In the genomic region with DNA sequence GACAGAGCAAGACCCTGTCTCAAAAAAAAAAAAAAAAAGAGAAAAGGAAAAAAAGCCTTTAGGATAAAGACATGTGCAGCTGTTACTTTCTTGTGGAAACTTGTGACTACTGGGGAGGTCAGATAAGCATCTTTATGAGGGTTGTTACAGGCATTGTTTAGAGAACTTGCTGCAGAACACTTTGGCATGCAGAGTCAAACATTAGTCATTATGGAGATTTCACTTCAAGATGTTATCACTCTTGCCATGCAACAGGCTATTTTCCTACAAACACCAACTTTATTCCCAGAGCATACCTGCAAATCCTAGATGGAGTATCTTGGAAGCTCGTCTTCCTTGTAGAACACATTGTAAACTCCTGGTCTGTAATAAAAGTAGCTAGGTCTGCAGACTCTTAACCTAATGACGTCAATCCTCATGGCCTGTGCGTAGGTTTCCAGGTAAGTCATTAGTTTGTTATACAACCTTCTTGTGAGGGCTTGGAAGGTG, we compare ENCODE assay signal across 11 cellular contexts. TPM values are rescaled to one million over a fixed set of nuclear protein-coding genes. Genes with fewer than 3 reads are reported as not detected.
DNase-seq lines count a peak whose midpoint lies in the region; ATAC-seq, FAIRE-seq and TF ChIP-seq lines count a peak whose summit lies in the region.
"Had no signal": no experiment of that assay in that cellular context is flagged by ENCODE, and none has a peak within 500 bp of the region (broad histone marks: within the 10 kb centered on the region; RNA-seq: fewer than 3 reads in every experiment).

No MANE protein-coding gene starts in this region.

- TF ChIP-seq CTCF in PC-3 (conservative IDR thresholded peaks at IDR 0.05; ENCODE audit: low read depth, low read length) (no peak), HepG2 (CRISPR knock-in tag; IDR thresholded peaks at IDR 0.05) (no peak)

- H3K4me1 ChIP-seq in PC-3 (ENCODE audit: insufficient read depth, low read length) (peaks cover 23% of the 10 kb centered on the region), HepG2 (ENCODE audit: insufficient read depth, low read length) (0 out of 2 replicates have a peak, but pooled peaks cover 7% of the 10 kb centered on the region)

- WGBS in HepG2 (ENCODE audit: low lambda C conversion rate), result 96% methylated on average over 3 of the region's 3 CpGs

- H3K4me2 ChIP-seq in PC-3 (ENCODE audit: low read length) (peak overlapping the region; percentile 60), HepG2 (ENCODE audit: low read depth, low read length) (no peak overlapping the region)

- H3K36me3 ChIP-seq in PC-3 (ENCODE audit: low read depth, low read length) (no peaks in the 10 kb centered on the region), HepG2 (replicated peaks in 1 of 2; ENCODE audit: control insufficient read depth in 1 of 2, insufficient read depth in 2 of 2, low read length in 2 of 2) (0 out of 5 replicates have a peak, but pooled peaks cover 0 to 1% of the 10 kb centered on the region in 2 experiments)

- no peaks in the 10 kb centered on the region for H3K9me3 ChIP-seq in PC-3 (ENCODE audit: low read length)
- H3K9me3 ChIP-seq in HepG2 (ENCODE audit: low read length), result no peaks in the 10 kb centered on the region

- H3K79me2 ChIP-seq in PC-3 (ENCODE audit: low read length), result no peaks in the 10 kb centered on the region
- H3K79me2 ChIP-seq in HepG2 (ENCODE audit: insufficient read depth, low read length), result no peaks in the 10 kb centered on the region

- no peaks in the 10 kb centered on the region for H3F3A ChIP-seq in PC-3 (ENCODE audit: low read length, unreplicated experiment)

- BruUV-seq in PC-3 (replicated peaks; lab: Mats Ljungman, UMichigan) (no TSS peak), HepG2 (replicated peaks; lab: Mats Ljungman, UMichigan) (no TSS peak)

- DNase-seq in GM04503 (ENCODE audit: low read depth) (peak; percentile 51), PC-3 (peak; percentile 96), fibroblast of gingiva (ENCODE audit: low read depth) (peak; percentile 12), skeletal muscle cell (ENCODE audit: low read depth) (peak; percentile 17), NCI-H510A treated with DMSO at 0.1 percent for 48 hours (lab: John Stamatoyannopoulos, UW) (no peak), cardiac septum (ENCODE audit: low spot score) (no peak), HepG2 (ENCODE audit: low spot score) (no peak)
- DNase-seq: caudate nucleus, hypothalamus, naive B cell had no signal

- ATAC-seq in PC-3 (peak; percentile 92), HepG2 (no peak)

- TF ChIP-seq POLR2A in HepG2 (IDR thresholded peaks at IDR 0.05; ENCODE audit: insufficient read depth in 1 of 2, low read depth in 2 of 2, low read length in 2 of 2), result no peak

- intact Hi-C loops in PC-3 (cut with micrococcal nuclease), result loop anchor here (1.0 kb wide), 4 partner anchors 37 to 92 kb away; partner anchors contain the start of genes SGPP1 and WDR89
- intact Hi-C loops in cardiac septum (cut with DNase I), result no loop called here
- intact Hi-C loops in HepG2 (cut with micrococcal nuclease; ENCODE audit: unreplicated experiment), result no loop called here

- POLR2A ChIA-PET in PC-3 (lab: Charles Lee; ENCODE audit: unreplicated experiment), result interaction anchor here (0.6 to 1.8 kb wide), 2 partner anchors 36 to 847 kb away, joined by 4 to 18 read pairs; partner anchors contain the start of gene WDR89
- POLR2A ChIA-PET in HepG2 (lab: Yijun Ruan, JAX), result interaction anchor here (1.5 kb wide), 1 partner anchor 36 kb away, joined by 3 read pairs; no protein-coding TSS in a partner anchor

- H3K27ac ChIP-seq in PC-3 (ENCODE audit: low read length) (peak overlapping the region; percentile 94), HepG2 (ENCODE audit: extremely low read length, insufficient read depth, low read length) (no peak overlapping the region)

- no peak for TF ChIP-seq RAD21 in HepG2 (CRISPR knock-in tag; IDR thresholded peaks at IDR 0.05)

- no peak for FAIRE-seq in HepG2 (lab: Jason Lieb, UNC)
- FAIRE-seq: GM19239 had no signal

- no peaks in the 10 kb centered on the region for H3K9me2 ChIP-seq in PC-3 (replicated peaks; ENCODE audit: low read length)

- H3K9ac ChIP-seq in PC-3 (ENCODE audit: low read length) (peak overlapping the region; percentile 68), HepG2 (ENCODE audit: insufficient read depth, low read depth, low read length) (no peak overlapping the region)

- H3K4me3 ChIP-seq in PC-3 (ENCODE audit: low read length), result peak overlapping the region; percentile 28
- H3K4me3 ChIP-seq in skeletal muscle cell (ENCODE audit: low read depth, low read length), result no peak overlapping the region
- H3K4me3 ChIP-seq in HepG2 (replicated peaks in 1 of 3; ENCODE audit: insufficient read depth in 1 of 3, low read depth in 2 of 3, low read length in 3 of 3), result no peak overlapping the region

- CTCF ChIA-PET in PC-3 (lab: Charles Lee), result interaction anchor here (0.6 to 1.9 kb wide), 3 partner anchors 36 to 1886 kb away, joined by 3 to 16 read pairs (median 3); partner anchors contain the start of gene WDR89
- CTCF ChIA-PET in HepG2 (lab: Yijun Ruan, JAX; ENCODE audit: low intra/inter-chr PET ratio, low total read pairs), result no interaction called here

- in situ Hi-C loops in HepG2 (cut with HindIII; ENCODE audit: extremely low pct_ligation_motif_present, low pct_unique_long_range_greater_than_20kb), result no loop called here

- H3K27me3 ChIP-seq in PC-3 (ENCODE audit: low read length), result no peaks in the 10 kb centered on the region
- H3K27me3 ChIP-seq in HepG2 (ENCODE audit: control insufficient read depth in 1 of 2, insufficient read depth in 2 of 2, low read length in 2 of 2), result no peaks in the 10 kb centered on the region

- H2AFZ ChIP-seq in PC-3 (ENCODE audit: low read length) (no peak overlapping the region), HepG2 (ENCODE audit: low read length) (no peak overlapping the region)

- TF ChIP-seq EP300 in HepG2 (IDR thresholded peaks at IDR 0.05; ENCODE audit: low read depth in 2 of 2, low read length in 2 of 2), result no peak
- TF ChIP-seq EP300 in HepG2 (CRISPR knock-in tag; IDR thresholded peaks at IDR 0.05; ENCODE audit: borderline replicate concordance), result no peak

- H4K20me1 ChIP-seq in PC-3 (ENCODE audit: low read length) (no peaks in the 10 kb centered on the region), HepG2 (ENCODE audit: insufficient read depth, low read length) (no peaks in the 10 kb centered on the region)

TF ChIP-seq in HepG2, 621 proteins besides CTCF, POLR2A, EP300 and RAD21 (continues in another document):
- no peak for TF ChIP-seq BHLHE40 (IDR thresholded peaks at IDR 0.05; ENCODE audit: low read length)
- TF ChIP-seq ZNF30 (CRISPR knock-in tag; IDR thresholded peaks at IDR 0.05), result no peak

RNA-seq across cellular contexts. Expression of gene WDR89, which starts 36.3 kb away (rescaled TPM):
- total RNA-seq in PC-3 (2014; rRNA removed) (12.1 and 19.0 TPM in 2 replicates), cardiac septum (6.9 TPM), HepG2 (2016; rRNA removed; fragmentation: Illumina TruSeq; extraction: Trizol) (20.1 and 37.0 TPM in 2 replicates)
- 13.0 and 15.7 TPM in 2 replicates for total RNA-seq in HepG2 (2016; cell fraction: cytosol; rRNA removed; fragmentation: Illumina TruSeq; extraction: Trizol; ENCODE audit: low read depth)
- total RNA-seq in HepG2 (2016; cell fraction: insoluble cytoplasmic fraction; rRNA removed; fragmentation: Illumina TruSeq; extraction: Trizol), result 21.8 and 36.8 TPM in 2 replicates
- 14.1 and 17.0 TPM in 2 replicates for total RNA-seq in HepG2 (2016; cell fraction: membrane; rRNA removed; fragmentation: Illumina TruSeq; extraction: Trizol)
- 11.0 and 12.6 TPM in 2 replicates for total RNA-seq in HepG2 (2016; cell fraction: nucleus; rRNA removed; fragmentation: Illumina TruSeq; extraction: Trizol)
- polyA plus RNA-seq in HepG2 (2011; rRNA removed), result 4.2 and 5.2 TPM in 2 replicates
- polyA plus RNA-seq in HepG2 (2011; cell fraction: cytosol; rRNA removed), result 1.5 and 3.3 TPM in 2 replicates
- 1.2 and 2.2 TPM in 2 replicates for polyA plus RNA-seq in HepG2 (2011; cell fraction: nucleus; rRNA removed)
- polyA plus RNA-seq in HepG2 (2012), result 8.8 and 10.4 TPM in 2 replicates
- 0.91 and 0.95 TPM in 2 replicates for polyA plus RNA-seq in HepG2 (2016; cell fraction: cytosol; fragmentation: Illumina TruSeq; extraction: Trizol; ENCODE audit: low read depth)
- polyA plus RNA-seq in HepG2 (2016; cell fraction: insoluble cytoplasmic fraction; fragmentation: Illumina TruSeq; extraction: Trizol; ENCODE audit: low read depth), result 19.5 and 21.1 TPM in 2 replicates
- 3.0 and 3.7 TPM in 2 replicates for polyA plus RNA-seq in HepG2 (2016; cell fraction: membrane; fragmentation: Illumina TruSeq; extraction: Trizol; ENCODE audit: low read depth)
- polyA plus RNA-seq in HepG2 (2016; cell fraction: nucleus; fragmentation: Illumina TruSeq; extraction: Trizol; ENCODE audit: insufficient read depth, low read depth), result 11.3 and 13.0 TPM in 2 replicates
- polyA minus RNA-seq in HepG2 (2011; rRNA and poly(A)+ RNA removed; ENCODE audit: low replicate concordance), result 4.7 and 6.7 TPM in 2 replicates
- 7.7 and 9.3 TPM in 2 replicates for polyA minus RNA-seq in HepG2 (2011; cell fraction: cytosol; rRNA and poly(A)+ RNA removed)
- 9.4 and 10.9 TPM in 2 replicates for polyA minus RNA-seq in HepG2 (2011; cell fraction: nucleus; rRNA and poly(A)+ RNA removed)

RNA-seq across cellular contexts. Expression of gene SGPP1, which starts 49.9 kb away (rescaled TPM):
- total RNA-seq in PC-3 (2014; rRNA removed), result 15.9 and 19.3 TPM in 2 replicates
- 5.6 TPM for total RNA-seq in cardiac septum
- 4.8 and 6.4 TPM in 2 replicates for total RNA-seq in HepG2 (2016; rRNA removed; fragmentation: Illumina TruSeq; extraction: Trizol)
- total RNA-seq in HepG2 (2016; cell fraction: cytosol; rRNA removed; fragmentation: Illumina TruSeq; extraction: Trizol; ENCODE audit: low read depth), result 0.61 and 0.79 TPM in 2 replicates
- 3.9 and 7.0 TPM in 2 replicates for total RNA-seq in HepG2 (2016; cell fraction: insoluble cytoplasmic fraction; rRNA removed; fragmentation: Illumina TruSeq; extraction: Trizol)
- 1.8 and 2.5 TPM in 2 replicates for total RNA-seq in HepG2 (2016; cell fraction: membrane; rRNA removed; fragmentation: Illumina TruSeq; extraction: Trizol)
- 8.8 and 9.5 TPM in 2 replicates for total RNA-seq in HepG2 (2016; cell fraction: nucleus; rRNA removed; fragmentation: Illumina TruSeq; extraction: Trizol)
- polyA plus RNA-seq in HepG2 (2011; rRNA removed), result 6.6 and 6.8 TPM in 2 replicates
- 3.8 and 5.9 TPM in 2 replicates for polyA plus RNA-seq in HepG2 (2011; cell fraction: cytosol; rRNA removed)
- polyA plus RNA-seq in HepG2 (2011; cell fraction: nucleus; rRNA removed), result 2.6 and 3.1 TPM in 2 replicates
- polyA plus RNA-seq in HepG2 (2012), result 8.6 and 12.1 TPM in 2 replicates
- 0.44 and 0.58 TPM in 2 replicates for polyA plus RNA-seq in HepG2 (2016; cell fraction: cytosol; fragmentation: Illumina TruSeq; extraction: Trizol; ENCODE audit: low read depth)
- polyA plus RNA-seq in HepG2 (2016; cell fraction: insoluble cytoplasmic fraction; fragmentation: Illumina TruSeq; extraction: Trizol; ENCODE audit: low read depth), result 5.9 and 6.6 TPM in 2 replicates
- 1.8 and 2.2 TPM in 2 replicates for polyA plus RNA-seq in HepG2 (2016; cell fraction: membrane; fragmentation: Illumina TruSeq; extraction: Trizol; ENCODE audit: low read depth)
- 13.3 and 14.2 TPM in 2 replicates for polyA plus RNA-seq in HepG2 (2016; cell fraction: nucleus; fragmentation: Illumina TruSeq; extraction: Trizol; ENCODE audit: insufficient read depth, low read depth)
- polyA minus RNA-seq in HepG2 (2011; rRNA and poly(A)+ RNA removed; ENCODE audit: low replicate concordance), result 7.8 and 12.9 TPM in 2 replicates
- 5.9 and 6.9 TPM in 2 replicates for polyA minus RNA-seq in HepG2 (2011; cell fraction: cytosol; rRNA and poly(A)+ RNA removed)
- polyA minus RNA-seq in HepG2 (2011; cell fraction: nucleus; rRNA and poly(A)+ RNA removed), result 8.0 and 8.9 TPM in 2 replicates

Comparison
In these comparisons a context has a peak if more than half of its experiments do, and no peak if none do; other contexts are left out.
1. DNase-seq: peak in GM04503 (single experiment), PC-3 (single experiment), fibroblast of gingiva (single experiment) and skeletal muscle cell (single experiment); none in NCI-H510A treated with DMSO at 0.1 percent for 48 hours (single experiment), cardiac septum (single experiment) and HepG2 (single experiment).